In the genomic region with DNA sequence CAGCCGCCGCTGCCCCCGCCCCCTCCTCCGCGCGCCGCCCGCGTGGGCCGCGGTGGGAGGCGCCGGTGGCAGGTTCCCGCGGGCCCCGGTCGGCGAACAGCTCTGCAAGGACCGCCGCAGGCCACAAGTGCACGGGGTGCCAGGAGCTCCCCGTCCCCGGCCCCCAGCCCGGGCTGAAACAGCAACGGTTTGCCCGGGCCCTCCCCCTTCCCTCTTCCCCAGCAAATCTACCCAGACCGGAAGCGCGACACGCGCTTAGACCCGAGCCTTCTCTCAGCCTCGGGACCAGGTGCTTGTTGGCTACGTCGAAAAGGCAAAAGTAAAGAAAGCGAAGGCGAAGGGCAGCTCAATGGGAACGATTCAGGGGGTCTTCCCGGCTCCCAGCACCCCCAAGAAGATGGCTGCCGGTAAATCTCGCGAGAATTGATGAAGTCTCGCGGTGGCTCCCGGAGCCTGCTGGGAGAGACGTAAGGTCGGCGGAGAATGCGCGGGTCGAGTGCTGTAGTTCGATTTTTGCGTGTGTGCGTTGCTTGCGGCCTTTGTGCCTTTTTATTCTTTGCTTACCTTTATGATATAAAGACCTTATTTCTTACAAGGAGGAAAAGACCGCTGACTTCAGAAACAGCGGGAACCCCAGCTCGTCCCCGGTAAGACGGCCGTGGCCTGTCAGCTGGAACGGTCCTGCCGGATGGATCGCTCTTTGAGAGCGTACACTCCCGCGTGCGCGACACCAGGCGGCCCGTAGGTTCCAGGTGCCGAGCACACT, we compare ENCODE assay signal across 8 cellular contexts. TPM values are rescaled to one million over a fixed set of nuclear protein-coding genes. Genes with fewer than 3 reads are reported as not detected.
A peak's percentile ranks its signal among the peaks of the same experiment; 100 is the strongest.
DNase-seq lines count a peak whose midpoint lies in the region; ATAC-seq and TF ChIP-seq lines count a peak whose summit lies in the region.

A gene with protein sequence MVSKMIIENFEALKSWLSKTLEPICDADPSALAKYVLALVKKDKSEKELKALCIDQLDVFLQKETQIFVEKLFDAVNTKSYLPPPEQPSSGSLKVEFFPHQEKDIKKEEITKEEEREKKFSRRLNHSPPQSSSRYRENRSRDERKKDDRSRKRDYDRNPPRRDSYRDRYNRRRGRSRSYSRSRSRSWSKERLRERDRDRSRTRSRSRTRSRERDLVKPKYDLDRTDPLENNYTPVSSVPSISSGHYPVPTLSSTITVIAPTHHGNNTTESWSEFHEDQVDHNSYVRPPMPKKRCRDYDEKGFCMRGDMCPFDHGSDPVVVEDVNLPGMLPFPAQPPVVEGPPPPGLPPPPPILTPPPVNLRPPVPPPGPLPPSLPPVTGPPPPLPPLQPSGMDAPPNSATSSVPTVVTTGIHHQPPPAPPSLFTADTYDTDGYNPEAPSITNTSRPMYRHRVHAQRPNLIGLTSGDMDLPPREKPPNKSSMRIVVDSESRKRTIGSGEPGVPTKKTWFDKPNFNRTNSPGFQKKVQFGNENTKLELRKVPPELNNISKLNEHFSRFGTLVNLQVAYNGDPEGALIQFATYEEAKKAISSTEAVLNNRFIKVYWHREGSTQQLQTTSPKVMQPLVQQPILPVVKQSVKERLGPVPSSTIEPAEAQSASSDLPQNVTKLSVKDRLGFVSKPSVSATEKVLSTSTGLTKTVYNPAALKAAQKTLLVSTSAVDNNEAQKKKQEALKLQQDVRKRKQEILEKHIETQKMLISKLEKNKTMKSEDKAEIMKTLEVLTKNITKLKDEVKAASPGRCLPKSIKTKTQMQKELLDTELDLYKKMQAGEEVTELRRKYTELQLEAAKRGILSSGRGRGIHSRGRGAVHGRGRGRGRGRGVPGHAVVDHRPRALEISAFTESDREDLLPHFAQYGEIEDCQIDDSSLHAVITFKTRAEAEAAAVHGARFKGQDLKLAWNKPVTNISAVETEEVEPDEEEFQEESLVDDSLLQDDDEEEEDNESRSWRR (minus strand): TSS at position 425 of the 766 bp plus-strand sequence. CDS start 481 bp downstream, outside the sequence.

- peaks cover 44% of the 10 kb centered on the region for H4K20me1 ChIP-seq in OCI-LY7 (ENCODE audit: insufficient read depth, low read length)

- BruUV-seq in OCI-LY7 (replicated peaks; lab: Mats Ljungman, UMichigan): no TSS peak

- peak within 1 kb of the TSS; percentile 94 for H3K27ac ChIP-seq in OCI-LY7 (ENCODE audit: low read depth, low read length, poor library complexity, severe bottlenecking)

- POLR2A ChIA-PET in OCI-LY7 (lab: Charles Lee): interaction anchor here (0.6 to 2.6 kb wide), 14 partner anchors 8 to 1989 kb away, joined by 3 to 19 read pairs (median 4); no protein-coding TSS in a partner anchor

- peak; percentile 93 for DNase-seq in D341Med (ENCODE audit: low spot score)
- DNase-seq in HuH-7 (ENCODE audit: low spot score): peak; percentile 81
- DNase-seq in OCI-LY7 (ENCODE audit: low spot score): peak; percentile 95
- peak; percentile 89 for DNase-seq in activated T-cell treated with anti-CD3 and anti-CD28 coated beads for 1 hour (ENCODE audit: low read depth)
- peak; percentile 96 for DNase-seq in epithelial cell of esophagus (ENCODE audit: low read depth)
- DNase-seq in mucosa of descending colon: peak; percentile 93 to 97 (median 94)
- DNase-seq in stimulated activated CD8-positive, alpha-beta memory T cell treated with anti-CD3 and anti-CD28 coated beads, Interleukin-4, amount 100 ng/mL, for 24 hours (ENCODE audit: low read depth): peak; percentile 85

- H3K36me3 ChIP-seq in OCI-LY7 (ENCODE audit: insufficient read depth, low read length) (peaks cover 40% of the 10 kb centered on the region), mucosa of descending colon (ENCODE audit: low read depth) (no peaks in the 10 kb centered on the region)

- peak within 1 kb of the TSS; percentile 87 for H3K4me2 ChIP-seq in OCI-LY7 (ENCODE audit: low read length)

- TF ChIP-seq CTCF in OCI-LY7 (conservative IDR thresholded peaks at IDR 0.05; ENCODE audit: low read length) (0 out of 2 replicates have a peak, but pooled peaks have one; percentile 27), epithelial cell of esophagus (IDR thresholded peaks at IDR 0.05; ENCODE audit: insufficient read depth, low read depth, low read length, missing control alignments) (peak; percentile 21), mucosa of descending colon (IDR thresholded peaks at IDR 0.05) (no peak)

- H3K4me3 ChIP-seq in OCI-LY7 (ENCODE audit: low read depth, low read length, poor library complexity, severe bottlenecking): peak within 1 kb of the TSS; percentile 98
- H3K4me3 ChIP-seq in epithelial cell of esophagus (ENCODE audit: low read length): peak within 1 kb of the TSS; percentile 93
- H3K4me3 ChIP-seq in mucosa of descending colon: peak within 1 kb of the TSS; percentile 95

- peaks cover 37% of the 10 kb centered on the region for H3K4me1 ChIP-seq in OCI-LY7 (ENCODE audit: insufficient read depth, low read length, poor library complexity, severe bottlenecking)
- peaks cover 42% of the 10 kb centered on the region for H3K4me1 ChIP-seq in mucosa of descending colon (ENCODE audit: low read depth)

- CTCF ChIA-PET in OCI-LY7 (lab: Charles Lee; ENCODE audit: unreplicated experiment): interaction anchor here (0.7 to 2.0 kb wide), 2 partner anchors 9 to 18 kb away, joined by 3 to 4 read pairs; no protein-coding TSS in a partner anchor

- H3K79me2 ChIP-seq in OCI-LY7 (ENCODE audit: insufficient read depth, low read depth, low read length): peaks cover 74% of the 10 kb centered on the region

- H3K9me2 ChIP-seq in OCI-LY7 (ENCODE audit: insufficient read depth, low read length): no peaks in the 10 kb centered on the region

- no peaks in the 10 kb centered on the region for H3K9me3 ChIP-seq in OCI-LY7 (ENCODE audit: low read length)
- H3K9me3 ChIP-seq in mucosa of descending colon: no peaks in the 10 kb centered on the region

- ATAC-seq in GM21515 (IDR thresholded peaks at IDR 0.05; ENCODE audit: unreplicated experiment) (peak; percentile 81), mucosa of descending colon (peak; percentile 87)

- intact Hi-C loops in OCI-LY7 (cut with micrococcal nuclease; ENCODE audit: unreplicated experiment): loop anchor here (5.0 kb wide), 2 partner anchors 214 to 749 kb away; a partner anchor contains a TSS
- intact Hi-C loops in mucosa of descending colon (cut with DNase I, micrococcal nuclease): no loop called here

- H2AFZ ChIP-seq in OCI-LY7 (ENCODE audit: low read length): peak within 1 kb of the TSS; percentile 66

RNA-seq across cellular contexts. Expression of the gene that starts here (rescaled TPM):
- total RNA-seq in OCI-LY7 (2014; rRNA removed; shearing (Covaris generic)): 44.1 and 46.1 TPM in 2 replicates
- 85.2 and 91.6 TPM in 2 replicates for total RNA-seq in OCI-LY7 (2022)
- total RNA-seq in mucosa of descending colon: 10 to 100 TPM; 34.0 to 42.8 (median 35.6) TPM

Comparison
In these comparisons a context has a peak if more than half of its experiments do, and no peak if none do; other contexts are left out.
1. Peak in every context shown above with its lines: DNase-seq, ATAC-seq, H3K4me3 ChIP-seq and H3K27ac ChIP-seq.